10 cellular contexts compared by ENCODE assay signal in genomic region chr3:71309342-71309741, GRCh38.
DNase-seq lines count a peak whose midpoint lies in the region; ATAC-seq, FAIRE-seq and TF ChIP-seq lines count a peak whose summit lies in the region.
"Had no signal": no experiment of that assay in that cellular context is flagged by ENCODE, and none has a peak within 500 bp of the region (broad histone marks: within the 10 kb centered on the region; RNA-seq: fewer than 3 reads in every experiment).

No MANE protein-coding gene starts in this region.

- peaks cover 60% of the 10 kb centered on the region for H3K4me1 Mint-ChIP-seq in activated CD4-positive, alpha-beta T cell treated with anti-CD3 and anti-CD28 coated beads for 36 hours
- peaks cover 45% of the 10 kb centered on the region for H3K4me1 Mint-ChIP-seq in stimulated activated effector memory CD8-positive, alpha-beta T cell treated with anti-CD3 and anti-CD28 coated beads, Interleukin-12 subunit alpha, Interleukin-12 subunit beta, amount 100 ng/mL, for 72 hours

- intact Hi-C loops in activated CD4-positive, alpha-beta T cell treated with anti-CD3 and anti-CD28 coated beads for 36 hours (cut with DNase I, micrococcal nuclease): loop anchor here (1.0 to 10.0 kb wide), 7 partner anchors 51 to 765 kb away; no protein-coding TSS in a partner anchor

- ATAC-seq in activated CD4-positive, alpha-beta T cell treated with anti-CD3 and anti-CD28 coated beads for 36 hours: peak; percentile 55
- ATAC-seq in stimulated activated effector memory CD8-positive, alpha-beta T cell treated with anti-CD3 and anti-CD28 coated beads, Interleukin-12 subunit alpha, Interleukin-12 subunit beta, amount 100 ng/mL, for 72 hours: peak; percentile 87

- FAIRE-seq in GM12892 (lab: Jason Lieb, UNC): no peak
- FAIRE-seq: urothelium cell line had no signal

- no peak overlapping the region for H3K4me3 Mint-ChIP-seq in activated CD4-positive, alpha-beta T cell treated with anti-CD3 and anti-CD28 coated beads for 36 hours
- H3K4me3 Mint-ChIP-seq in stimulated activated effector memory CD8-positive, alpha-beta T cell treated with anti-CD3 and anti-CD28 coated beads, Interleukin-12 subunit alpha, Interleukin-12 subunit beta, amount 100 ng/mL, for 72 hours: no peak overlapping the region

- CTCF ChIA-PET in activated CD4-positive, alpha-beta T cell treated with anti-CD3 and anti-CD28 coated beads for 36 hours (lab: Charles Lee): interaction anchor here (0.7 kb wide), 1 partner anchor 1638 kb away, joined by 3 read pairs; no protein-coding TSS in a partner anchor

- H3K27me3 Mint-ChIP-seq in activated CD4-positive, alpha-beta T cell treated with anti-CD3 and anti-CD28 coated beads for 36 hours: no peaks in the 10 kb centered on the region

- POLR2A ChIA-PET in activated CD4-positive, alpha-beta T cell treated with anti-CD3 and anti-CD28 coated beads for 36 hours (lab: Charles Lee): interaction anchor here (1.0 kb wide), 1 partner anchor 8 kb away, joined by 4 read pairs; no protein-coding TSS in a partner anchor

- H3K27ac Mint-ChIP-seq in activated CD4-positive, alpha-beta T cell treated with anti-CD3 and anti-CD28 coated beads for 36 hours: peak overlapping the region; percentile 81
- H3K27ac Mint-ChIP-seq in stimulated activated effector memory CD8-positive, alpha-beta T cell treated with anti-CD3 and anti-CD28 coated beads, Interleukin-12 subunit alpha, Interleukin-12 subunit beta, amount 100 ng/mL, for 72 hours: no peak overlapping the region

- DNase-seq in activated CD4-positive, alpha-beta T cell treated with anti-CD3 and anti-CD28 coated beads for 36 hours: peak; percentile 78
- DNase-seq in activated CD4-positive, alpha-beta T cell treated with anti-CD3 and anti-CD28 coated beads for 1 hour: no peak
- DNase-seq in activated CD4-positive, alpha-beta T cell treated with anti-CD3 and anti-CD28 coated beads, Interleukin-2, amount 50 U/mL, for 4 hours: peak; percentile 14
- DNase-seq in fibroblast of the conjunctiva (ENCODE audit: low read depth) (peak; percentile 29), midbrain (lab: John Stamatoyannopoulos, UW) (no peak), OCI-M1 (lab: John Stamatoyannopoulos, UW) (no peak), GM12892 (ENCODE audit: insufficient read length) (no peak)
- DNase-seq in stimulated activated effector memory CD8-positive, alpha-beta T cell treated with anti-CD3 and anti-CD28 coated beads, Interleukin-12 subunit alpha, Interleukin-12 subunit beta, amount 100 ng/mL, for 72 hours (ENCODE audit: low spot score in 2 of 2): peak in 1 of 2 donors; percentile 55
- DNase-seq: SK-N-SH had no signal

- TF ChIP-seq POLR2A in GM12892 (IDR thresholded peaks at IDR 0.05; ENCODE audit: low read depth, low read length): no peak

- peaks cover 12% of the 10 kb centered on the region for H3K36me3 Mint-ChIP-seq in activated CD4-positive, alpha-beta T cell treated with anti-CD3 and anti-CD28 coated beads for 36 hours (ENCODE audit: low read depth)
- H3K36me3 Mint-ChIP-seq in stimulated activated effector memory CD8-positive, alpha-beta T cell treated with anti-CD3 and anti-CD28 coated beads, Interleukin-12 subunit alpha, Interleukin-12 subunit beta, amount 100 ng/mL, for 72 hours: no peaks in the 10 kb centered on the region

- H3K9me3 Mint-ChIP-seq in activated CD4-positive, alpha-beta T cell treated with anti-CD3 and anti-CD28 coated beads for 36 hours (ENCODE audit: low read depth): no peaks in the 10 kb centered on the region
- H3K9me3 Mint-ChIP-seq in stimulated activated effector memory CD8-positive, alpha-beta T cell treated with anti-CD3 and anti-CD28 coated beads, Interleukin-12 subunit alpha, Interleukin-12 subunit beta, amount 100 ng/mL, for 72 hours: no peaks in the 10 kb centered on the region

Comparison
In these comparisons a context has a peak if more than half of its experiments do, and no peak if none do; other contexts are left out.
1. DNase-seq: peak in activated CD4-positive, alpha-beta T cell treated with anti-CD3 and anti-CD28 coated beads for 36 hours (single experiment), activated CD4-positive, alpha-beta T cell treated with anti-CD3 and anti-CD28 coated beads, Interleukin-2, amount 50 U/mL, for 4 hours (2 of 2) and fibroblast of the conjunctiva (single experiment); none in activated CD4-positive, alpha-beta T cell treated with anti-CD3 and anti-CD28 coated beads for 1 hour (single experiment), midbrain (single experiment), OCI-M1 (single experiment) and GM12892 (single experiment).